ENCODE assay signal across 21 cellular contexts in genomic region chr4:128682942-128683666, GRCh38.
DNase-seq lines count a peak whose midpoint lies in the region; ATAC-seq and TF ChIP-seq lines count a peak whose summit lies in the region.
"Had no signal": no experiment of that assay in that cellular context is flagged by ENCODE, and none has a peak within 500 bp of the region (broad histone marks: within the 10 kb centered on the region; RNA-seq: fewer than 3 reads in every experiment).

No MANE protein-coding gene starts in this region.

- 42 to 52% methylated on average over 7 to 9 of the region's 9 CpGs for WGBS in endodermal cell (ENCODE audit: insufficient coverage in 1 of 2, insufficient read length in 1 of 2), 2 experiments

- H3K4me2 ChIP-seq in GM23338 (peak overlapping the region; percentile 53), Karpas-422 (ENCODE audit: low read depth, low read length, poor library complexity, severe bottlenecking) (peak overlapping the region; percentile 44)
- H3K4me2 ChIP-seq: PC-9 had no signal

- DNase-seq in GM23338 (ENCODE audit: low spot score), result peak; percentile 68
- peak; percentile 55 for DNase-seq in Karpas-422
- DNase-seq in endodermal cell, result peak; percentile 55
- no peak for DNase-seq in amygdala (lab: John Stamatoyannopoulos, UW)
- DNase-seq: activated naive CD4-positive, alpha-beta T cell treated with anti-CD3 and anti-CD28 coated beads, Interleukin-2, amount 10 ng/mL, durations not matched to agents 7 days and 5 days; activated T-cell treated with anti-CD3 and anti-CD28 coated beads, Interleukin-2, amount 50 U/mL, for 48 hours; caudate nucleus; glutamatergic neuron; HFFc6; mucosa of descending colon; NCI-H1694 treated with DMSO at 0.1 percent for 48 hours; PC-9; psoas muscle; SHP77 treated with DMSO at 0.1 percent for 48 hours; T-helper 1 cell; testis had no signal

- peak overlapping the region; percentile 4 for H3K4me3 ChIP-seq in GM23338
- no peak overlapping the region for H3K4me3 ChIP-seq in Karpas-422 (ENCODE audit: low read length)
- H3K4me3 ChIP-seq in endodermal cell (ENCODE audit: low read length), result no peak overlapping the region
- H3K4me3 ChIP-seq in neuron (ENCODE audit: low read length), result peak overlapping the region; percentile 23
- H3K4me3 ChIP-seq: mucosa of descending colon, PC-9, psoas muscle, testis had no signal

- H3K9me3 Mint-ChIP-seq in GM23338 (peaks cover 26% of the 10 kb centered on the region), endodermal cell (peaks cover 23% of the 10 kb centered on the region)
- H3K9me3 Mint-ChIP-seq: activated naive CD4-positive, alpha-beta T cell treated with anti-CD3 and anti-CD28 coated beads, Interleukin-2, amount 10 ng/mL, durations not matched to agents 7 days and 5 days; HFFc6 had no signal

- H3K36me3 Mint-ChIP-seq in GM23338 (ENCODE audit: low read depth) (peaks cover 26% of the 10 kb centered on the region), endodermal cell (ENCODE audit: low read depth) (peaks cover 2% of the 10 kb centered on the region)
- H3K36me3 Mint-ChIP-seq: activated naive CD4-positive, alpha-beta T cell treated with anti-CD3 and anti-CD28 coated beads, Interleukin-2, amount 10 ng/mL, durations not matched to agents 7 days and 5 days; CD14-positive monocyte had no signal

- no peak overlapping the region for H2AFZ ChIP-seq in GM23338
- peak overlapping the region; percentile 17; the same call in 1 of the 2 replicates for H2AFZ ChIP-seq in Karpas-422 (ENCODE audit: low read length)
- H2AFZ ChIP-seq in neuron (ENCODE audit: low read depth, low read length), result peak overlapping the region; percentile 91
- H2AFZ ChIP-seq: PC-9 had no signal

- H3K27ac ChIP-seq in GM23338 (ENCODE audit: low read depth), result peak overlapping the region; percentile 94
- H3K27ac ChIP-seq in Karpas-422 (ENCODE audit: low read length), result no peak overlapping the region
- no peak overlapping the region for H3K27ac ChIP-seq in endodermal cell (ENCODE audit: low read depth, low read length)
- H3K27ac ChIP-seq: PC-9, psoas muscle, testis had no signal

- no peaks in the 10 kb centered on the region for H3K27me3 ChIP-seq in GM23338 (ENCODE audit: insufficient read depth)
- no peaks in the 10 kb centered on the region for H3K27me3 ChIP-seq in Karpas-422 (ENCODE audit: low read length)
- H3K27me3 ChIP-seq in endodermal cell (ENCODE audit: control insufficient read depth, insufficient read depth, low read length, poor library complexity, severe bottlenecking), result no peaks in the 10 kb centered on the region
- no peaks in the 10 kb centered on the region for H3K27me3 ChIP-seq in neuron (ENCODE audit: insufficient read depth, low read length)
- H3K27me3 ChIP-seq: testis had no signal

- H3K27me3 Mint-ChIP-seq in GM23338 (ENCODE audit: insufficient read depth, low read depth, poor library complexity), result peaks cover 7% of the 10 kb centered on the region
- H3K27me3 Mint-ChIP-seq in endodermal cell (ENCODE audit: insufficient read depth), result peaks cover 8% of the 10 kb centered on the region

- H3K9me2 ChIP-seq in GM23338 (ENCODE audit: insufficient read depth), result peaks cover 4% of the 10 kb centered on the region; the same call in 1 of the 2 replicates
- H3K9me2 ChIP-seq in Karpas-422 (replicated peaks; ENCODE audit: insufficient read depth, low read length), result no peaks in the 10 kb centered on the region

- no peaks in the 10 kb centered on the region for H3K9me3 ChIP-seq in Karpas-422 (ENCODE audit: low read length)
- H3K9me3 ChIP-seq in endodermal cell (ENCODE audit: control insufficient read depth, low read length), result peaks cover 27% of the 10 kb centered on the region
- peaks cover 6% of the 10 kb centered on the region for H3K9me3 ChIP-seq in neuron (ENCODE audit: low read length)
- H3K9me3 ChIP-seq: mucosa of descending colon, psoas muscle, testis had no signal

- H3K4me1 ChIP-seq in GM23338 (ENCODE audit: insufficient read depth) (peaks cover 21% of the 10 kb centered on the region), Karpas-422 (ENCODE audit: low read length) (peaks cover 19% of the 10 kb centered on the region), endodermal cell (ENCODE audit: control insufficient read depth, insufficient read depth, low read length) (no peaks in the 10 kb centered on the region), neuron (ENCODE audit: insufficient read depth, low read length) (peaks cover 15% of the 10 kb centered on the region)
- H3K4me1 ChIP-seq: psoas muscle had no signal

- peak overlapping the region; percentile 95 for H3K27ac Mint-ChIP-seq in GM23338
- H3K27ac Mint-ChIP-seq in endodermal cell, result peak overlapping the region; percentile 66
- H3K27ac Mint-ChIP-seq: activated naive CD4-positive, alpha-beta T cell treated with anti-CD3 and anti-CD28 coated beads, Interleukin-2, amount 10 ng/mL, durations not matched to agents 7 days and 5 days; CD14-positive monocyte; HFFc6 had no signal

- H3F3A ChIP-seq in GM23338 (replicated peaks; ENCODE audit: low read depth), result 0 out of 2 replicates have a peak, but pooled peaks cover 7% of the 10 kb centered on the region

- H3K4me1 Mint-ChIP-seq in GM23338 (peaks cover 44% of the 10 kb centered on the region), endodermal cell (peaks cover 16% of the 10 kb centered on the region)
- H3K4me1 Mint-ChIP-seq: activated naive CD4-positive, alpha-beta T cell treated with anti-CD3 and anti-CD28 coated beads, Interleukin-2, amount 10 ng/mL, durations not matched to agents 7 days and 5 days; CD14-positive monocyte had no signal

- H3K79me2 ChIP-seq in GM23338 (replicated peaks; ENCODE audit: insufficient read depth) (no peaks in the 10 kb centered on the region), Karpas-422 (ENCODE audit: low read length) (no peaks in the 10 kb centered on the region)

- TF ChIP-seq CTCF in GM23338 (conservative IDR thresholded peaks at IDR 0.05; ENCODE audit: low read depth in 2 of 2) (no peak), endodermal cell (conservative IDR thresholded peaks at IDR 0.05) (no peak)

- ATAC-seq in GM23338 (peak; percentile 87), HG03354 (IDR thresholded peaks at IDR 0.05; ENCODE audit: poor library complexity, severe bottlenecking, unreplicated experiment) (no peak), HG02610 (IDR thresholded peaks at IDR 0.05; ENCODE audit: unreplicated experiment) (no peak), GM19397 (IDR thresholded peaks at IDR 0.05; ENCODE audit: unreplicated experiment) (no peak)
- ATAC-seq: mucosa of descending colon, psoas muscle had no signal

- H3K36me3 ChIP-seq in GM23338 (ENCODE audit: insufficient read depth) (no peaks in the 10 kb centered on the region), Karpas-422 (ENCODE audit: insufficient read depth, low read length) (no peaks in the 10 kb centered on the region), endodermal cell (ENCODE audit: control insufficient read depth, insufficient read depth, low read length) (no peaks in the 10 kb centered on the region), neuron (ENCODE audit: insufficient read depth, low read length) (no peaks in the 10 kb centered on the region)

- H3K9ac ChIP-seq in Karpas-422 (ENCODE audit: low read length) (no peak overlapping the region), endodermal cell (ENCODE audit: extremely low read depth, low read length, poor library complexity, severe bottlenecking) (no peak overlapping the region)

- H3K4me3 Mint-ChIP-seq in GM23338 (peak overlapping the region; percentile 55), endodermal cell (no peak overlapping the region)
- H3K4me3 Mint-ChIP-seq: activated naive CD4-positive, alpha-beta T cell treated with anti-CD3 and anti-CD28 coated beads, Interleukin-2, amount 10 ng/mL, durations not matched to agents 7 days and 5 days; CD14-positive monocyte; HFFc6 had no signal

- no peaks in the 10 kb centered on the region for H4K20me1 ChIP-seq in GM23338 (replicated peaks; ENCODE audit: insufficient read depth)
- H4K20me1 ChIP-seq in Karpas-422 (ENCODE audit: insufficient read depth, low read depth, low read length), result no peaks in the 10 kb centered on the region

TF ChIP-seq in GM23338, 12 proteins besides CTCF, POLR2A, EP300 and RAD21 (continues in another document):
- TF ChIP-seq POLR2AphosphoS5 (IDR thresholded peaks at IDR 0.05; ENCODE audit: low read depth), result peak; percentile 41; the same call in 1 of the 2 replicates

Comparison
In these comparisons a context has a peak if more than half of its experiments do, and no peak if none do; other contexts are left out.
1. DNase-seq: peak in GM23338 (single experiment), Karpas-422 (single experiment) and endodermal cell (single experiment); none in amygdala (0 of 56).
2. H3K4me3 ChIP-seq: peak in GM23338 (single experiment) and neuron (single experiment); none in Karpas-422 (single experiment) and endodermal cell (single experiment).